In the genomic region with DNA sequence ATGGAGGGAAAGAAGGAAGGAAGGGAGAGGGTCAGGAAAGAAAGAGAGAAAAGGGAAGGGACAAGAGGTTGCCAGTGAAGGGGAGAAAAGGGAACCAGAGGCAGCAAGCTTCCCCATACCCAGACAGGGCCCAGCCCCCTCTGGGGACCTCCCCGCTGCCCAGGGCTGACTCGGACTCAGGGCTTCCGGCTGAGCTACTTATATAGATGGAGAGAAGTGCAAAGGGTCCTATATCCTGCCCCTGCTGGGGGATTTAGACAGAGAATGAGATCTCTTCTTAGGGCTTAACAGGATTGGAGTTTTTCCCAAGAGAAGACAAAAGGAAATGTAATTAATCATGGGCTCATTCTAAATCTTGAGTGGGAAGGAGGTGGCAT, we compare ENCODE assay signal across 22 cellular contexts. TPM values are rescaled to one million over a fixed set of nuclear protein-coding genes. Genes with fewer than 3 reads are reported as not detected.
A peak's percentile ranks its signal among the peaks of the same experiment; 100 is the strongest.
DNase-seq lines count a peak whose midpoint lies in the region; ATAC-seq, FAIRE-seq and TF ChIP-seq lines count a peak whose summit lies in the region.
"Had no signal": no experiment of that assay in that cellular context is flagged by ENCODE, and none has a peak within 500 bp of the region (broad histone marks: within the 10 kb centered on the region; RNA-seq: fewer than 3 reads in every experiment).

ETV3L (minus strand) TSS at position 176 of the 377 bp plus-strand sequence. CDS start 285 bp downstream, outside the sequence.

- H3K27me3 Mint-ChIP-seq in T-helper 17 cell: peaks cover 29% of the 10 kb centered on the region
- H3K27me3 Mint-ChIP-seq: activated naive CD8-positive, alpha-beta T cell had no signal

- no peaks in the 10 kb centered on the region for H3K79me2 ChIP-seq in HepG2 (ENCODE audit: insufficient read depth, low read length)

- H3K4me2 ChIP-seq in HepG2 (ENCODE audit: low read depth, low read length): no peak within 1 kb of the TSS

- H2AFZ ChIP-seq in HepG2 (ENCODE audit: low read length): no peak within 1 kb of the TSS

- intact Hi-C loops in right lobe of liver (cut with DNase I) (no loop called here), HepG2 (cut with micrococcal nuclease; ENCODE audit: unreplicated experiment) (loop anchor here (10.0 kb wide), 1 partner anchor 895 kb away; no protein-coding TSS in a partner anchor), right cardiac atrium (cut with DNase I) (no loop called here), upper lobe of right lung (cut with DNase I) (no loop called here)

- in situ Hi-C loops in HepG2 (cut with HindIII; ENCODE audit: extremely low pct_ligation_motif_present, low pct_unique_long_range_greater_than_20kb): no loop called here

- H3K4me1 Mint-ChIP-seq in T-helper 17 cell: peaks cover 20% of the 10 kb centered on the region

- CTCF ChIA-PET in HepG2 (lab: Yijun Ruan, JAX; ENCODE audit: low intra/inter-chr PET ratio, low total read pairs): no interaction called here

- POLR2A ChIA-PET in HepG2 (lab: Yijun Ruan, JAX): no interaction called here

- H3K4me3 ChIP-seq in right lobe of liver: no peak within 1 kb of the TSS
- no peak within 1 kb of the TSS for H3K4me3 ChIP-seq in HepG2 (replicated peaks in 1 of 3; ENCODE audit: insufficient read depth in 1 of 3, low read depth in 2 of 3, low read length in 3 of 3)
- H3K4me3 ChIP-seq in right cardiac atrium (ENCODE audit: low read length): no peak within 1 kb of the TSS
- no peak within 1 kb of the TSS for H3K4me3 ChIP-seq in upper lobe of right lung
- H3K4me3 ChIP-seq: gastrocnemius medialis, psoas muscle, stomach, uterus had no signal

- H3K4me3 Mint-ChIP-seq in T-helper 17 cell: no peak within 1 kb of the TSS
- H3K4me3 Mint-ChIP-seq: activated naive CD8-positive, alpha-beta T cell; brain had no signal

- peaks cover 2% of the 10 kb centered on the region for H3K36me3 Mint-ChIP-seq in T-helper 17 cell (ENCODE audit: low read depth)
- H3K36me3 Mint-ChIP-seq: activated naive CD8-positive, alpha-beta T cell; brain had no signal

- TF ChIP-seq POLR2A in right lobe of liver (IDR thresholded peaks at IDR 0.05): no peak
- no peak for TF ChIP-seq POLR2A in HepG2 (IDR thresholded peaks at IDR 0.05; ENCODE audit: insufficient read depth in 1 of 2, low read depth in 2 of 2, low read length in 2 of 2)

- H3K9me3 ChIP-seq in right lobe of liver (no peaks in the 10 kb centered on the region), HepG2 (ENCODE audit: low read length) (no peaks in the 10 kb centered on the region), T-helper 17 cell (ENCODE audit: control insufficient read depth, low read length, poor library complexity, severe bottlenecking) (no peaks in the 10 kb centered on the region), right cardiac atrium (ENCODE audit: control insufficient read depth, low read length) (no peaks in the 10 kb centered on the region), upper lobe of right lung (no peaks in the 10 kb centered on the region)
- H3K9me3 ChIP-seq: gastrocnemius medialis, psoas muscle, stomach, uterus had no signal

- H3K27me3 ChIP-seq in right lobe of liver (no peaks in the 10 kb centered on the region), HepG2 (ENCODE audit: control insufficient read depth in 1 of 2, insufficient read depth in 2 of 2, low read length in 2 of 2) (peaks cover 0 to 3% of the 10 kb centered on the region in 2 experiments; a peak in 2 of 5 replicates), right cardiac atrium (ENCODE audit: control insufficient read depth, insufficient read depth) (no peaks in the 10 kb centered on the region), upper lobe of right lung (no peaks in the 10 kb centered on the region)
- H3K27me3 ChIP-seq: gastrocnemius medialis, uterus had no signal

- peak within 1 kb of the TSS; percentile 59 for H3K27ac Mint-ChIP-seq in T-helper 17 cell
- H3K27ac Mint-ChIP-seq: activated naive CD8-positive, alpha-beta T cell; brain had no signal

- 49% methylated on average over 3 of the region's 3 CpGs for WGBS in right lobe of liver (ENCODE audit: insufficient coverage, low coverage, low lambda C conversion rate, missing lambda C conversion rate)
- 10% methylated on average over 2 of the region's 3 CpGs for WGBS in HepG2 (ENCODE audit: low lambda C conversion rate)
- WGBS in right cardiac atrium: 62% methylated on average over 3 of the region's 3 CpGs

- H3K4me1 ChIP-seq in right lobe of liver (no peaks in the 10 kb centered on the region), HepG2 (ENCODE audit: insufficient read depth, low read length) (no peaks in the 10 kb centered on the region), right cardiac atrium (ENCODE audit: control insufficient read depth, insufficient read depth, low read length) (no peaks in the 10 kb centered on the region), upper lobe of right lung (no peaks in the 10 kb centered on the region)
- H3K4me1 ChIP-seq: gastrocnemius medialis, psoas muscle, stomach, uterus had no signal

- ATAC-seq in right lobe of liver (peak in 3 of 4 donors; percentile 34 to 57 (median 45)), HepG2 (no peak), T-helper 17 cell (no peak), right cardiac atrium (peak; percentile 34 to 50), upper lobe of right lung (peak; percentile 63)
- ATAC-seq: gastrocnemius medialis, PC-3, psoas muscle had no signal

- no peak within 1 kb of the TSS for H3K27ac ChIP-seq in right lobe of liver
- no peak within 1 kb of the TSS for H3K27ac ChIP-seq in HepG2 (ENCODE audit: extremely low read length, insufficient read depth, low read length)
- H3K27ac ChIP-seq in right cardiac atrium (ENCODE audit: low read length): no peak within 1 kb of the TSS
- H3K27ac ChIP-seq in upper lobe of right lung: no peak within 1 kb of the TSS
- H3K27ac ChIP-seq: gastrocnemius medialis, psoas muscle, stomach, uterus had no signal

- H3K36me3 ChIP-seq in right lobe of liver (no peaks in the 10 kb centered on the region), HepG2 (replicated peaks in 1 of 2; ENCODE audit: control insufficient read depth in 1 of 2, insufficient read depth in 2 of 2, low read length in 2 of 2) (no peaks in the 10 kb centered on the region), upper lobe of right lung (no peaks in the 10 kb centered on the region)
- H3K36me3 ChIP-seq: gastrocnemius medialis, stomach, uterus had no signal

- DNase-seq in right lobe of liver: no peak
- DNase-seq in HepG2 (ENCODE audit: low spot score): no peak
- DNase-seq in T-helper 17 cell: no peak
- DNase-seq in right cardiac atrium: no peak
- peak; percentile 52 for DNase-seq in upper lobe of right lung
- no peak for DNase-seq in NCI-H345 (lab: John Stamatoyannopoulos, UW)
- no peak for DNase-seq in NCI-H1105 (lab: John Stamatoyannopoulos, UW)
- no peak for DNase-seq in mucosa of gallbladder (ENCODE audit: low spot score)
- DNase-seq: activated CD8-positive, alpha-beta memory T cell treated with anti-CD3 and anti-CD28 coated beads for 24 hours; erythroblast; gastrocnemius medialis; NCI-H2029; NCI-H524; PC-3; psoas muscle; stimulated activated CD4-positive, alpha-beta T cell treated with anti-CD3 and anti-CD28 coated beads, Interleukin-15, amount 100 ng/mL, for 24 hours; stomach; uterus had no signal

- TF ChIP-seq EP300 in HepG2 (IDR thresholded peaks at IDR 0.05; ENCODE audit: low read depth in 2 of 2, low read length in 2 of 2) (no peak), HepG2 (CRISPR knock-in tag; IDR thresholded peaks at IDR 0.05; ENCODE audit: borderline replicate concordance) (no peak)

- TF ChIP-seq CTCF in right lobe of liver (IDR thresholded peaks at IDR 0.05) (no peak), HepG2 (CRISPR knock-in tag; IDR thresholded peaks at IDR 0.05) (no peak), upper lobe of right lung (IDR thresholded peaks at IDR 0.05) (no peak)

- TF ChIP-seq RAD21 in HepG2 (CRISPR knock-in tag; IDR thresholded peaks at IDR 0.05): no peak

- no TSS peak for BruUV-seq in HepG2 (replicated peaks; lab: Mats Ljungman, UMichigan)

- H4K20me1 ChIP-seq in HepG2 (ENCODE audit: insufficient read depth, low read length): no peaks in the 10 kb centered on the region

- no peak for FAIRE-seq in HepG2 (lab: Jason Lieb, UNC)

- H3K9ac ChIP-seq in HepG2 (ENCODE audit: insufficient read depth, low read depth, low read length): no peak within 1 kb of the TSS

TF ChIP-seq in HepG2, 621 proteins besides CTCF, POLR2A, EP300 and RAD21 (continues in another document):
- TF ChIP-seq SMC3 (IDR thresholded peaks at IDR 0.05; ENCODE audit: low read length): no peak

RNA-seq across cellular contexts. Expression of gene ETV3L, which starts in this region (rescaled TPM):
- total RNA-seq in right lobe of liver: not detected
- total RNA-seq in HepG2 (2016; rRNA removed; fragmentation: Illumina TruSeq; extraction: Trizol): not detected in 2 replicates
- not detected in 2 replicates for total RNA-seq in HepG2 (2016; cell fraction: cytosol; rRNA removed; fragmentation: Illumina TruSeq; extraction: Trizol; ENCODE audit: low read depth)
- not detected in 2 replicates for total RNA-seq in HepG2 (2016; cell fraction: insoluble cytoplasmic fraction; rRNA removed; fragmentation: Illumina TruSeq; extraction: Trizol)
- not detected in 2 replicates for total RNA-seq in HepG2 (2016; cell fraction: membrane; rRNA removed; fragmentation: Illumina TruSeq; extraction: Trizol)
- total RNA-seq in HepG2 (2016; cell fraction: nucleus; rRNA removed; fragmentation: Illumina TruSeq; extraction: Trizol): not detected in 2 replicates
- not detected in 2 replicates for polyA plus RNA-seq in HepG2 (2011; rRNA removed)
- polyA plus RNA-seq in HepG2 (2011; cell fraction: cytosol; rRNA removed): not detected in 2 replicates
- not detected in 2 replicates for polyA plus RNA-seq in HepG2 (2011; cell fraction: nucleus; rRNA removed)
- polyA plus RNA-seq in HepG2 (2012): not detected in 2 replicates
- not detected in 2 replicates for polyA plus RNA-seq in HepG2 (2016; cell fraction: cytosol; fragmentation: Illumina TruSeq; extraction: Trizol; ENCODE audit: low read depth)
- not detected in 2 replicates for polyA plus RNA-seq in HepG2 (2016; cell fraction: insoluble cytoplasmic fraction; fragmentation: Illumina TruSeq; extraction: Trizol; ENCODE audit: low read depth)
- not detected in 2 replicates for polyA plus RNA-seq in HepG2 (2016; cell fraction: membrane; fragmentation: Illumina TruSeq; extraction: Trizol; ENCODE audit: low read depth)
- polyA plus RNA-seq in HepG2 (2016; cell fraction: nucleus; fragmentation: Illumina TruSeq; extraction: Trizol; ENCODE audit: insufficient read depth, low read depth): not detected in 2 replicates
- not detected in 2 replicates for polyA minus RNA-seq in HepG2 (2011; rRNA and poly(A)+ RNA removed; ENCODE audit: low replicate concordance)
- polyA minus RNA-seq in HepG2 (2011; cell fraction: cytosol; rRNA and poly(A)+ RNA removed): not detected in 2 replicates
- polyA minus RNA-seq in HepG2 (2011; cell fraction: nucleus; rRNA and poly(A)+ RNA removed): not detected in 2 replicates
- total RNA-seq in T-helper 17 cell: under 1 TPM in 1 of 2 donors, not detected in 1; 0.15 TPM
- total RNA-seq in right cardiac atrium: not detected
- polyA plus RNA-seq in right cardiac atrium: not detected
- not detected for total RNA-seq in upper lobe of right lung
- not detected for total RNA-seq in mucosa of gallbladder
- total RNA-seq: gastrocnemius medialis, liver, MCF 10A, PC-3, psoas muscle, stomach, uterus had no signal
- polyA plus RNA-seq: liver, psoas muscle, stomach had no signal

Comparison
In these comparisons a context has a peak if more than half of its experiments do, and no peak if none do; other contexts are left out.
1. Peak in ATAC-seq in right lobe of liver; RNA of the gene not detected or under 1 TPM.
2. Peak in ATAC-seq in right cardiac atrium; RNA of the gene not detected or under 1 TPM.
3. Peak in DNase-seq and ATAC-seq in upper lobe of right lung; RNA of the gene not detected or under 1 TPM.